Comparison of ENCODE assay signal across 8 cellular contexts in genomic region chr18:54223568-54224241, GRCh38. TPM values are rescaled to one million over a fixed set of nuclear protein-coding genes. Genes with fewer than 3 reads are reported as not detected.
A peak's percentile ranks its signal among the peaks of the same experiment; 100 is the strongest.
DNase-seq lines count a peak whose midpoint lies in the region; ATAC-seq and TF ChIP-seq lines count a peak whose summit lies in the region.

No MANE protein-coding gene starts in this region.

- peak in 3 of 5 donors; percentile 22 to 65 (median 25) for DNase-seq in CD8-positive, alpha-beta memory T cell
- peak; percentile 58 to 67 for DNase-seq in HL-60 (ENCODE audit: low read depth in 1 of 2, low spot score in 1 of 2)
- DNase-seq in activated T-cell treated with anti-CD3 and anti-CD28 coated beads, Interleukin-2, amount 50 U/mL, for 72 hours: peak; percentile 63 to 67
- peak; percentile 91 for DNase-seq in fibroblast of gingiva (ENCODE audit: low read depth)
- no peak for DNase-seq in natural killer cell treated with Interleukin-12 subunit alpha and Interleukin-12 subunit beta and Interleukin-15 and Interleukin-18, amount 100 ng/mL, for 72 hours (ENCODE audit: low spot score)
- peak; percentile 72 for DNase-seq in thoracic aorta (ENCODE audit: low spot score)

- peak overlapping the region; percentile 85 for H3K4me2 ChIP-seq in OCI-LY3 (ENCODE audit: low read length)

- peaks cover 44 to 54% (median 50%) of the 10 kb centered on the region in 3 donors for H3K4me1 Mint-ChIP-seq in CD8-positive, alpha-beta memory T cell
- H3K4me1 Mint-ChIP-seq in activated T-cell treated with anti-CD3 and anti-CD28 coated beads, Interleukin-2, amount 50 U/mL, for 72 hours (ENCODE audit: low read depth): peaks cover 54% of the 10 kb centered on the region
- peaks cover 35 to 47% of the 10 kb centered on the region in 2 donors for H3K4me1 Mint-ChIP-seq in natural killer cell treated with Interleukin-12 subunit alpha and Interleukin-12 subunit beta and Interleukin-15 and Interleukin-18, amount 100 ng/mL, for 72 hours (ENCODE audit: low read depth in 2 of 2)

- H3K79me2 ChIP-seq in OCI-LY3 (ENCODE audit: low read length): peaks cover 58% of the 10 kb centered on the region

- H3K27me3 Mint-ChIP-seq in CD8-positive, alpha-beta memory T cell: peaks cover 0 to 4% of the 10 kb centered on the region in 2 donors
- no peaks in the 10 kb centered on the region for H3K27me3 Mint-ChIP-seq in activated T-cell treated with anti-CD3 and anti-CD28 coated beads, Interleukin-2, amount 50 U/mL, for 72 hours (ENCODE audit: low read depth)
- no peaks in the 10 kb centered on the region for H3K27me3 Mint-ChIP-seq in natural killer cell treated with Interleukin-12 subunit alpha and Interleukin-12 subunit beta and Interleukin-15 and Interleukin-18, amount 100 ng/mL, for 72 hours

- H3K27ac Mint-ChIP-seq in CD8-positive, alpha-beta memory T cell: peak overlapping the region; percentile 89 to 99 (median 98)
- peak overlapping the region; percentile 99 for H3K27ac Mint-ChIP-seq in activated T-cell treated with anti-CD3 and anti-CD28 coated beads, Interleukin-2, amount 50 U/mL, for 72 hours
- H3K27ac Mint-ChIP-seq in natural killer cell treated with Interleukin-12 subunit alpha and Interleukin-12 subunit beta and Interleukin-15 and Interleukin-18, amount 100 ng/mL, for 72 hours: peak overlapping the region; percentile 88 to 93

- H3K36me3 Mint-ChIP-seq in CD8-positive, alpha-beta memory T cell: peaks cover 0 to 14% (median 0%) of the 10 kb centered on the region in 3 donors
- H3K36me3 Mint-ChIP-seq in activated T-cell treated with anti-CD3 and anti-CD28 coated beads, Interleukin-2, amount 50 U/mL, for 72 hours (ENCODE audit: insufficient read depth in 2 of 2): peaks cover 8 to 14% of the 10 kb centered on the region in 2 donors
- no peaks in the 10 kb centered on the region for H3K36me3 Mint-ChIP-seq in natural killer cell treated with Interleukin-12 subunit alpha and Interleukin-12 subunit beta and Interleukin-15 and Interleukin-18, amount 100 ng/mL, for 72 hours

- H3K4me3 ChIP-seq in CD8-positive, alpha-beta memory T cell (ENCODE audit: low read length): peak overlapping the region; percentile 38
- H3K4me3 ChIP-seq in HL-60 (replicated peaks; ENCODE audit: insufficient read depth, low read length) (peak overlapping the region; percentile 77), OCI-LY3 (ENCODE audit: low read length) (peak overlapping the region; percentile 81), thoracic aorta (peak overlapping the region; percentile 84)

- H3K9me3 ChIP-seq in CD8-positive, alpha-beta memory T cell (ENCODE audit: low read length): no peaks in the 10 kb centered on the region
- H3K9me3 ChIP-seq in OCI-LY3 (ENCODE audit: insufficient read depth, low read length): no peaks in the 10 kb centered on the region
- H3K9me3 ChIP-seq in thoracic aorta: no peaks in the 10 kb centered on the region

- POLR2A ChIA-PET in CD8-positive, alpha-beta memory T cell (lab: Charles Lee): interaction anchor here (0.5 to 1.7 kb wide), 7 partner anchors 12 to 134 kb away, joined by 3 to 17 read pairs (median 4); partner anchors contain the start of genes C18orf54, POLI and STARD6

- no peaks in the 10 kb centered on the region for H3K27me3 ChIP-seq in CD8-positive, alpha-beta memory T cell (ENCODE audit: insufficient read depth, low read length, poor library complexity, severe bottlenecking)
- H3K27me3 ChIP-seq in HL-60 (ENCODE audit: insufficient read depth, poor library complexity, severe bottlenecking) (no peaks in the 10 kb centered on the region), OCI-LY3 (ENCODE audit: low read depth, low read length) (no peaks in the 10 kb centered on the region), thoracic aorta (replicated peaks; ENCODE audit: insufficient read depth) (no peaks in the 10 kb centered on the region)

- H2AFZ ChIP-seq in OCI-LY3 (ENCODE audit: low read depth, low read length): no peak overlapping the region

- CTCF ChIA-PET in CD8-positive, alpha-beta memory T cell (lab: Charles Lee): interaction anchor here (0.8 to 1.7 kb wide), 13 partner anchors 9 to 148 kb away, joined by 3 to 30 read pairs (median 4); partner anchors contain the start of genes C18orf54, POLI and STARD6

- H3K9me3 Mint-ChIP-seq in CD8-positive, alpha-beta memory T cell: no peaks in the 10 kb centered on the region
- no peaks in the 10 kb centered on the region for H3K9me3 Mint-ChIP-seq in activated T-cell treated with anti-CD3 and anti-CD28 coated beads, Interleukin-2, amount 50 U/mL, for 72 hours
- H3K9me3 Mint-ChIP-seq in natural killer cell treated with Interleukin-12 subunit alpha and Interleukin-12 subunit beta and Interleukin-15 and Interleukin-18, amount 100 ng/mL, for 72 hours: no peaks in the 10 kb centered on the region

- peaks cover 45% of the 10 kb centered on the region for H4K20me1 ChIP-seq in OCI-LY3 (ENCODE audit: insufficient read depth, low read length)

- H3K4me3 Mint-ChIP-seq in CD8-positive, alpha-beta memory T cell: peak overlapping the region; percentile 90 to 97 (median 95)
- H3K4me3 Mint-ChIP-seq in activated T-cell treated with anti-CD3 and anti-CD28 coated beads, Interleukin-2, amount 50 U/mL, for 72 hours: peak overlapping the region; percentile 97
- H3K4me3 Mint-ChIP-seq in natural killer cell treated with Interleukin-12 subunit alpha and Interleukin-12 subunit beta and Interleukin-15 and Interleukin-18, amount 100 ng/mL, for 72 hours: peak overlapping the region; percentile 97

- peak overlapping the region; percentile 41 for H3K27ac ChIP-seq in CD8-positive, alpha-beta memory T cell (ENCODE audit: low read depth, low read length)
- H3K27ac ChIP-seq in HL-60 (replicated peaks) (0 out of 2 replicates have a peak overlapping the region, but pooled peaks have one; percentile 11), OCI-LY3 (ENCODE audit: low read length) (peak overlapping the region; percentile 45), thoracic aorta (peak overlapping the region in 1 of 2 donors; percentile 48)

- peaks cover 23% of the 10 kb centered on the region for H3K4me1 ChIP-seq in CD8-positive, alpha-beta memory T cell (ENCODE audit: insufficient read depth, low read length)
- H3K4me1 ChIP-seq in OCI-LY3 (ENCODE audit: low read length): peaks cover 37% of the 10 kb centered on the region
- H3K4me1 ChIP-seq in thoracic aorta (ENCODE audit: control insufficient read depth in 1 of 2, low read depth in 2 of 2): peaks cover 19 to 31% of the 10 kb centered on the region in 2 donors

- TF ChIP-seq CTCF in HL-60 (IDR thresholded peaks at IDR 0.05; ENCODE audit: insufficient read depth, low read length): no peak
- TF ChIP-seq CTCF in OCI-LY3 (IDR thresholded peaks at IDR 0.05; ENCODE audit: low read depth, low read length): no peak
- no peak for TF ChIP-seq CTCF in thoracic aorta (IDR thresholded peaks at IDR 0.05)

- peak; percentile 15 for ATAC-seq in GM21367 (IDR thresholded peaks at IDR 0.05; ENCODE audit: unreplicated experiment)
- ATAC-seq in activated T-cell treated with anti-CD3 and anti-CD28 coated beads, Interleukin-2, amount 50 U/mL, for 72 hours (replicated peaks in 1 of 2): peak; percentile 47 to 50
- peak in 1 of 2 donors; percentile 7 for ATAC-seq in natural killer cell treated with Interleukin-12 subunit alpha and Interleukin-12 subunit beta and Interleukin-15 and Interleukin-18, amount 100 ng/mL, for 72 hours
- ATAC-seq in thoracic aorta (ENCODE audit: insufficient number of reproducible peaks, low FRiP score, low read depth): peak; percentile 22

- H3K9ac ChIP-seq in OCI-LY3 (ENCODE audit: low read length): peak overlapping the region; percentile 73

- no peaks in the 10 kb centered on the region for H3K36me3 ChIP-seq in CD8-positive, alpha-beta memory T cell (ENCODE audit: insufficient read depth, low read length)
- H3K36me3 ChIP-seq in OCI-LY3 (replicated peaks; ENCODE audit: low read depth, low read length) (peaks cover 28% of the 10 kb centered on the region), thoracic aorta (no peaks in the 10 kb centered on the region)

RNA-seq across cellular contexts. Expression of gene MBD2, which starts 0.8 kb away (rescaled TPM):
- total RNA-seq in CD8-positive, alpha-beta memory T cell: 100 to 1,000 TPM; 195 to 201 TPM
- 27.2 TPM for polyA plus RNA-seq in CD8-positive, alpha-beta memory T cell
- 100 to 1,000 TPM; 206 to 207 TPM for total RNA-seq in activated T-cell treated with anti-CD3 and anti-CD28 coated beads, Interleukin-2, amount 50 U/mL, for 72 hours
- 100 to 1,000 TPM; 149 to 211 TPM for total RNA-seq in natural killer cell treated with Interleukin-12 subunit alpha and Interleukin-12 subunit beta and Interleukin-15 and Interleukin-18, amount 100 ng/mL, for 72 hours
- 10 to 100 TPM; 43.5 to 49.3 TPM for total RNA-seq in thoracic aorta

RNA-seq across cellular contexts. Expression of gene POLI, which starts 45.6 kb away (rescaled TPM):
- 10 to 100 TPM in 1 of 2 experiments, 1 to 10 TPM in 1; 9.2 to 10.1 TPM for total RNA-seq in CD8-positive, alpha-beta memory T cell
- 3.3 TPM for polyA plus RNA-seq in CD8-positive, alpha-beta memory T cell
- 10 to 100 TPM; 29.5 to 30.8 TPM for total RNA-seq in activated T-cell treated with anti-CD3 and anti-CD28 coated beads, Interleukin-2, amount 50 U/mL, for 72 hours
- 10 to 100 TPM; 11.4 to 18.7 TPM for total RNA-seq in natural killer cell treated with Interleukin-12 subunit alpha and Interleukin-12 subunit beta and Interleukin-15 and Interleukin-18, amount 100 ng/mL, for 72 hours
- 10 to 100 TPM; 36.1 to 42.3 TPM for total RNA-seq in thoracic aorta
